In the genomic region with DNA sequence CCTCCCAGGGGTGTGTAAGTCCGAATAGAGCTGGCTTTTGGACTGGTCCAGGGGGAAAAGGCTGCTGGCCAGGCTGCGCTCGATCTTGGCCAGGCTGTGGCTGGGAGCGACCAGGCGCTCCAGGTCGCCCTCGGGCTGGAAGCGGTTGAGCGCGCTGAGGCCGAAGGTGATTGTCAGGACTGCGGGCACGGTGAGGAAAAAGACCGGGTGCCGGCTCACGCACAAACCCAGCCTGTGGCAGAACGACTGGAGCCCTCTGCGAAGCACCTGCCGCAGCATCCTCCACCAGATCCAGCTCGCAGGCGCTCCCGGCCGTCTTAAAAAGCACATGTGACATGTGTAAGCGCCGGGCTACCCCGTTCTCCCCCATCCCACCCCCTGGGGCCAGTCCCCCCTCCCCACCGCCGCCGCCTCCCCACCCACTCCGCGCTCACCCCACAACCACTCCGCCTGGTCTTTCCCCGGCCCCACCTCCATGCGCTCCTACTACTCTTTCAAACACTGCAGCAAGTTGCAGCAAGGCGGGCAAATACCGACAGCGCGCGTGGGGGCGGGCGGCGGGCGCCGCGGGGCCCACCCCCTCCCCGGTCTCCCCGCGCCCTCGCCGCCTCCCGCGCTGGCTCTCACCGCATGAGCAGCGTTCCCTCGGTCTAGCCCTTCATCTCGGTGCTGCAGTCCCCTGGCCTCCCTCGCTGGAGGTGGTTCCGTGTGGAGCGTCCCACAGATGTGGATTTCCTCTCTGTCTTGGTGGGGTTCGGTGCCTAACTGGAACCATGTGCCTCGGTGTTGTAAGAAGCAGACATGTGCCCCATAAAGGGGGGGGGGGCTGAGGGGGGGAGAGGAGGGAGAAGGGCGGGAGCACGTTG, we compare ENCODE assay signal across 11 cellular contexts. TPM values are rescaled to one million over a fixed set of nuclear protein-coding genes. Genes with fewer than 3 reads are reported as not detected.
DNase-seq lines count a peak whose midpoint lies in the region; ATAC-seq and TF ChIP-seq lines count a peak whose summit lies in the region.
"Had no signal": no experiment of that assay in that cellular context is flagged by ENCODE, and none has a peak within 500 bp of the region (broad histone marks: within the 10 kb centered on the region; RNA-seq: fewer than 3 reads in every experiment).

No MANE protein-coding gene starts in this region.

- intact Hi-C loops in PC-3 (cut with micrococcal nuclease) (no loop called here), head of caudate nucleus (cut with DNase I) (no loop called here)
- intact Hi-C loops in activated CD8-positive, alpha-beta T cell treated with anti-CD3 and anti-CD28 coated beads for 36 hours (cut with micrococcal nuclease), result no loop called here

- no peaks in the 10 kb centered on the region for H3K9me3 Mint-ChIP-seq in activated CD8-positive, alpha-beta T cell treated with anti-CD3 and anti-CD28 coated beads for 36 hours

- BruUV-seq in PC-3 (replicated peaks; lab: Mats Ljungman, UMichigan), result no TSS peak

- DNase-seq in GM13976 (ENCODE audit: low spot score), result peak; percentile 19
- no peak for DNase-seq in PC-3
- DNase-seq in head of caudate nucleus, result peak in 40 of 42 donors; percentile 15 to 73 (median 46)
- no peak for DNase-seq in retinal pigment epithelial cell (ENCODE audit: low read depth)
- no peak for DNase-seq in activated CD8-positive, alpha-beta T cell treated with anti-CD3 and anti-CD28 coated beads for 36 hours
- DNase-seq in activated naive CD4-positive, alpha-beta T cell treated with anti-CD3 and anti-CD28 coated beads, Interleukin-2, amount 50 U/mL, for 16 hours, result no peak
- no peak for DNase-seq in NCI-H524 treated with DMSO at 0.1 percent for 48 hours (lab: John Stamatoyannopoulos, UW)
- DNase-seq: activated CD4-positive, alpha-beta T cell treated with anti-CD3 and anti-CD28 coated beads for 1 hour had no signal

- no peaks in the 10 kb centered on the region for H3K79me2 ChIP-seq in PC-3 (ENCODE audit: low read length)

- H4K20me1 ChIP-seq in PC-3 (ENCODE audit: low read length), result no peaks in the 10 kb centered on the region

- H3K27ac Mint-ChIP-seq in activated CD8-positive, alpha-beta T cell treated with anti-CD3 and anti-CD28 coated beads for 36 hours, result no peak overlapping the region
- H3K27ac Mint-ChIP-seq: IgD-negative memory B cell had no signal

- H3F3A ChIP-seq in PC-3 (ENCODE audit: low read length, unreplicated experiment), result no peaks in the 10 kb centered on the region

- no peak overlapping the region for H3K9ac ChIP-seq in PC-3 (ENCODE audit: low read length)

- POLR2A ChIA-PET in PC-3 (lab: Charles Lee; ENCODE audit: unreplicated experiment), result no interaction called here
- POLR2A ChIA-PET in activated CD8-positive, alpha-beta T cell treated with anti-CD3 and anti-CD28 coated beads for 36 hours (lab: Charles Lee), result no interaction called here

- no peak overlapping the region for H3K4me3 Mint-ChIP-seq in activated CD8-positive, alpha-beta T cell treated with anti-CD3 and anti-CD28 coated beads for 36 hours

- no peak overlapping the region for H2AFZ ChIP-seq in PC-3 (ENCODE audit: low read length)

- peaks cover 2% of the 10 kb centered on the region for H3K4me1 Mint-ChIP-seq in activated CD8-positive, alpha-beta T cell treated with anti-CD3 and anti-CD28 coated beads for 36 hours (ENCODE audit: low read depth)

- H3K4me1 ChIP-seq in PC-3 (ENCODE audit: insufficient read depth, low read length), result no peaks in the 10 kb centered on the region

- H3K36me3 Mint-ChIP-seq in activated CD8-positive, alpha-beta T cell treated with anti-CD3 and anti-CD28 coated beads for 36 hours (ENCODE audit: low read depth), result no peaks in the 10 kb centered on the region
- H3K36me3 Mint-ChIP-seq: IgD-negative memory B cell had no signal

- H3K27ac ChIP-seq in PC-3 (ENCODE audit: low read length), result no peak overlapping the region
- H3K27ac ChIP-seq: epithelial cell of prostate had no signal

- ATAC-seq in PC-3 (peak; percentile 24), HG02938 (IDR thresholded peaks at IDR 0.05; ENCODE audit: unreplicated experiment) (no peak)
- ATAC-seq in activated CD8-positive, alpha-beta T cell treated with anti-CD3 and anti-CD28 coated beads for 36 hours, result no peak

- TF ChIP-seq CTCF in GM13976 (IDR thresholded peaks at IDR 0.05; ENCODE audit: borderline replicate concordance, control extremely low read depth, extremely low read depth, insufficient read depth, missing control alignments) (no peak), PC-3 (conservative IDR thresholded peaks at IDR 0.05; ENCODE audit: low read depth, low read length) (no peak), retinal pigment epithelial cell (conservative IDR thresholded peaks at IDR 0.05; ENCODE audit: low read depth, low read length) (no peak)
- no peak for TF ChIP-seq CTCF in activated CD8-positive, alpha-beta T cell treated with anti-CD3 and anti-CD28 coated beads for 36 hours (IDR thresholded peaks at IDR 0.05)

- no peaks in the 10 kb centered on the region for H3K9me2 ChIP-seq in PC-3 (replicated peaks; ENCODE audit: low read length)

- no peaks in the 10 kb centered on the region for H3K27me3 ChIP-seq in PC-3 (ENCODE audit: low read length)

- H3K4me2 ChIP-seq in PC-3 (ENCODE audit: low read length), result no peak overlapping the region

- H3K9me3 ChIP-seq in PC-3 (ENCODE audit: low read length), result no peaks in the 10 kb centered on the region

- H3K27me3 Mint-ChIP-seq in activated CD8-positive, alpha-beta T cell treated with anti-CD3 and anti-CD28 coated beads for 36 hours, result peaks cover 24% of the 10 kb centered on the region

- CTCF ChIA-PET in PC-3 (lab: Charles Lee), result no interaction called here
- CTCF ChIA-PET in activated CD8-positive, alpha-beta T cell treated with anti-CD3 and anti-CD28 coated beads for 36 hours (lab: Charles Lee), result no interaction called here

- H3K36me3 ChIP-seq in PC-3 (ENCODE audit: low read depth, low read length), result no peaks in the 10 kb centered on the region

- in situ Hi-C loops in GM13976 (cut with MboI; ENCODE audit: low sequenced_read_pairs, unreplicated experiment), result no loop called here

- H3K4me3 ChIP-seq in PC-3 (ENCODE audit: low read length) (no peak overlapping the region), retinal pigment epithelial cell (ENCODE audit: low read length) (peak overlapping the region; percentile 50)

RNA-seq across cellular contexts. Expression of a gene that starts 42.4 kb away (rescaled TPM):
- not detected in 2 replicates for total RNA-seq in PC-3 (2014; rRNA removed)
- not detected for total RNA-seq in activated CD8-positive, alpha-beta T cell treated with anti-CD3 and anti-CD28 coated beads for 36 hours

Comparison
In these comparisons a context has a peak if more than half of its experiments do, and no peak if none do; other contexts are left out.
1. DNase-seq: peak in GM13976 (single experiment) and head of caudate nucleus (40 of 42); none in PC-3 (single experiment), retinal pigment epithelial cell (single experiment), activated CD8-positive, alpha-beta T cell treated with anti-CD3 and anti-CD28 coated beads for 36 hours (single experiment), activated naive CD4-positive, alpha-beta T cell treated with anti-CD3 and anti-CD28 coated beads, Interleukin-2, amount 50 U/mL, for 16 hours (single experiment) and NCI-H524 treated with DMSO at 0.1 percent for 48 hours (single experiment).